ENCODE assay signal across 1 cellular context in the genomic region with DNA sequence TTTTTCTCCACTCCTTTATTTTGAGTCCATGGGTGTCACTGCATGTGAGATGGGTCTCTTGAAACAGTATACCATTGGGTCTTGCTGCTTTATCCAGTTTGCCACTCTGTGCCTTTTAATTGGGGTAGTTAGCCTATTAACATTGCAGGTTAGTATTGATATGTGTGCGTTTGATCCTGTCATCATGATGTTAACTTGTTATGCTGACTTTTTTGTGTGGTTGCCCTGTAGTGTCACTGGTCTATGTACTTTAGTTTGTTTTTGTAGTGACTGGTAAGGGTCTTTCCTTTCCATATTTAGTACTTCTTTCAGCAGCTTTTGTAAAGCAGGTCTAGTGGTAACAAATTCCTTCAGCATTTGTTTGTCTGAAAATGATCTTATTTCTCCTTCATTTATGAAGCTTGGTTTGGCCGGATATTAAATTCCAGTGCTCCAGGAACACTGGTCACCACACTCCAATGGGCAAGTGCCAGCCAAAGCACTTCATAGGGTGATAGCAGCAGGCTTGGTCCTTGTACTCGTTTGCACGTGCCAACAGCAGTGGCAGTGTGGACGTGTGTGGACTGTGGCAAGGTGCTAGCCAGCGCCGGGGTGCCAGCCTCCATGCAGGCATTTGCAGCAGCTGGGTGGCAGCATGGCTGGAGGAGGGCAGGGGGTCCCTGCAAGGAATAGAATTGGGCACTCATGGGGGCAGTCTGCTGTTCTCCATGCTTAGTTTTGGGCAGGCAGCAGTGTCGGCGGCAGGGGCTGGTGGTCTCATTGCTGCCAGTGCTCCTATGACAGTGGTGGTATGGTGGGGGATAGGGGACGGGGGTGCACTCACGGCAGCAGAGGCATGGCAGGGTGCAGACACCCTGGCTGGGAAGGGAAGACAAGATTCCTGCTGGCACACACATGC.
TF ChIP-seq lines count a peak whose summit lies in the region.

No MANE protein-coding gene starts in this region.

TF ChIP-seq in HEK293, 187 proteins besides CTCF, POLR2A, EP300 and RAD21:
- TF ChIP-seq RBAK (tag by site-specific recombination; IDR thresholded peaks at IDR 0.05) (no peak), SETDB1 (IDR thresholded peaks at IDR 0.05; ENCODE audit: insufficient read length, low read length) (peak; percentile 54), GLI2 (tag by site-specific recombination; IDR thresholded peaks at IDR 0.05; ENCODE audit: borderline replicate concordance, low read depth) (no peak), GLIS2 (tag by site-specific recombination; IDR thresholded peaks at IDR 0.05) (no peak), ZNF558 (tag by site-specific recombination; IDR thresholded peaks at IDR 0.05) (peak; percentile 94), ZNF837 (tag by site-specific recombination; IDR thresholded peaks at IDR 0.05) (no peak), ZNF175 (tag by site-specific recombination; IDR thresholded peaks at IDR 0.05) (no peak), EGR2 (tag by site-specific recombination; IDR thresholded peaks at IDR 0.05; ENCODE audit: low read depth) (no peak), ZBTB20 (tag by site-specific recombination; IDR thresholded peaks at IDR 0.05) (no peak), ZEB2 (tag by site-specific recombination; IDR thresholded peaks at IDR 0.05) (no peak)
- TF ChIP-seq, protein P1, sequence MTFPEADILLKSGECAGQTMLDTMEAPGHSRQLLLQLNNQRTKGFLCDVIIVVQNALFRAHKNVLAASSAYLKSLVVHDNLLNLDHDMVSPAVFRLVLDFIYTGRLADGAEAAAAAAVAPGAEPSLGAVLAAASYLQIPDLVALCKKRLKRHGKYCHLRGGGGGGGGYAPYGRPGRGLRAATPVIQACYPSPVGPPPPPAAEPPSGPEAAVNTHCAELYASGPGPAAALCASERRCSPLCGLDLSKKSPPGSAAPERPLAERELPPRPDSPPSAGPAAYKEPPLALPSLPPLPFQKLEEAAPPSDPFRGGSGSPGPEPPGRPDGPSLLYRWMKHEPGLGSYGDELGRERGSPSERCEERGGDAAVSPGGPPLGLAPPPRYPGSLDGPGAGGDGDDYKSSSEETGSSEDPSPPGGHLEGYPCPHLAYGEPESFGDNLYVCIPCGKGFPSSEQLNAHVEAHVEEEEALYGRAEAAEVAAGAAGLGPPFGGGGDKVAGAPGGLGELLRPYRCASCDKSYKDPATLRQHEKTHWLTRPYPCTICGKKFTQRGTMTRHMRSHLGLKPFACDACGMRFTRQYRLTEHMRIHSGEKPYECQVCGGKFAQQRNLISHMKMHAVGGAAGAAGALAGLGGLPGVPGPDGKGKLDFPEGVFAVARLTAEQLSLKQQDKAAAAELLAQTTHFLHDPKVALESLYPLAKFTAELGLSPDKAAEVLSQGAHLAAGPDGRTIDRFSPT (tag by site-specific recombination; IDR thresholded peaks at IDR 0.05), result 0 out of 2 replicates have a peak, but pooled peaks have one; percentile 11
- TF ChIP-seq, protein P2, sequence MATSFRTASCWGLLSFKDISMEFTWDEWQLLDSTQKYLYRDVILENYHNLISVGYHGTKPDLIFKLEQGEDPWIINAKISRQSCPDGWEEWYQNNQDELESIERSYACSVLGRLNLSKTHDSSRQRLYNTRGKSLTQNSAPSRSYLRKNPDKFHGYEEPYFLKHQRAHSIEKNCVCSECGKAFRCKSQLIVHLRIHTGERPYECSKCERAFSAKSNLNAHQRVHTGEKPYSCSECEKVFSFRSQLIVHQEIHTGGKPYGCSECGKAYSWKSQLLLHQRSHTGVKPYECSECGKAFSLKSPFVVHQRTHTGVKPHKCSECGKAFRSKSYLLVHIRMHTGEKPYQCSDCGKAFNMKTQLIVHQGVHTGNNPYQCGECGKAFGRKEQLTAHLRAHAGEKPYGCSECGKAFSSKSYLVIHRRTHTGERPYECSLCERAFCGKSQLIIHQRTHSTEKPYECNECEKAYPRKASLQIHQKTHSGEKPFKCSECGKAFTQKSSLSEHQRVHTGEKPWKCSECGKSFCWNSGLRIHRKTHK (tag by site-specific recombination; IDR thresholded peaks at IDR 0.05), result no peak
